ENCODE assay signal across 8 cellular contexts in the genomic region with DNA sequence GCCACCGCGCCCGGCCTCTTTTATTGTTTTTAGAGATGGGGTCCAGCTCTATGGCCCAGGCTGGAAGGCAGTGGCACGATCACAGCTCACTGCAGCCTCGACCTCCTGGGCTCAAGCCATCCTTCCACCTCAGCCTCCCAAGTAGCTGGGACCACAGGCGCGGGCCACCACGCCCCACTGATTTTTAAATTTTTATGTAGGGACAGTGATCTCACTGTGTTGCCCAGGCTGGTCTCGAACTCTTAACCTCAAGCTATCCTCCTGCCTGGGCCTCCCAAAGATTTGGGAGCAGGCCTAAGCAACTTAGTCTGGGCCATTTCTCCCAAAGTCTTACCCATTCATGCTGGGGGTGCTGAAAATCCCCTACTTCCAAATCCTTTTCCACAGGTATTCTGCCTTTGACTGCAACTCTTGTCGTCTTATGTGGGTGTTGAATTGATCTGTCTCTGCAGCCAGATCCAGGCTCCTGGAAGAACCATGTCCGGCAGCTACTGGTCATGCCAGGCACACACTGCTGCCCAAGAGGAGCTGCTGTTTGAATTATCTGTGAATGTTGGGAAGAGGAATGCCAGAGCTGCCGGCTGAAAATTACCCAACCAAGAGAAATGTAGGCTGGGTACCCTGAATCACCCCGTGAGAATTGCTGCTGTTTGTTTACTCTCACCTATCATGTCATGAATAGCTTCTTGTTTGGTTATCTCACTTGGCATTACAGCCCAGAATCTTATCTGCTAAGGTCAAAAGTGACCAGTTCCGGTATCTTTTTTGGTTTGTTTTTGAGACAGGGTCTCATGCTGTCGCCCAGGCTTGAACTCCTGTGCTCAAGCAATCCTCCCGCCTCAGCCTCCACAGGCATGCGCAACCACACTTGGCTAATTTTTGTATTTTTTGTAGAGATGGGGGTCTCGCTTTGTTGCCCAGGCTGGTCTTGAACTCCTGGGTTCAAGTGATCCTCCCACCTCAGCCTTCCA. TPM values are rescaled to one million over a fixed set of nuclear protein-coding genes. Genes with fewer than 3 reads are reported as not detected.
A peak's percentile ranks its signal among the peaks of the same experiment; 100 is the strongest.
DNase-seq lines count a peak whose midpoint lies in the region; ATAC-seq and TF ChIP-seq lines count a peak whose summit lies in the region.

No MANE protein-coding gene starts in this region.

- no peak for TF ChIP-seq CTCF in tibial nerve (IDR thresholded peaks at IDR 0.05)

- DNase-seq in activated T-cell treated with anti-CD3 and anti-CD28 coated beads, Interleukin-2, amount 50 U/mL, for 4 hours: no peak
- DNase-seq in activated T-cell treated with anti-CD3 and anti-CD28 coated beads, Interleukin-2, amount 50 U/mL, for 1 hour: no peak
- no peak for DNase-seq in activated naive CD4-positive, alpha-beta T cell treated with anti-CD3 and anti-CD28 coated beads, Interleukin-2, amount 50 U/mL, for 72 hours (ENCODE audit: low spot score in 2 of 2)
- DNase-seq in left lobe of liver (ENCODE audit: low spot score): no peak
- no peak for DNase-seq in tibial nerve (ENCODE audit: low spot score in 2 of 2)
- DNase-seq in SW480 (ENCODE audit: low spot score): no peak
- DNase-seq in ecto neural progenitor cell (ENCODE audit: low spot score): no peak
- DNase-seq in DMS 273 (lab: John Stamatoyannopoulos, UW; ENCODE audit: unreplicated experiment): no peak

- H3K27me3 Mint-ChIP-seq in activated T-cell treated with anti-CD3 and anti-CD28 coated beads, Interleukin-2, amount 50 U/mL, for 4 hours (ENCODE audit: low read depth): no peaks in the 10 kb centered on the region

- peak overlapping the region in 3 of 4 donors; percentile 67 to 96 (median 89) for H3K4me3 ChIP-seq in tibial nerve

- H3K27ac Mint-ChIP-seq in activated naive CD4-positive, alpha-beta T cell treated with anti-CD3 and anti-CD28 coated beads, Interleukin-2, amount 50 U/mL, for 72 hours: peak overlapping the region; percentile 90 to 94

- no peak for TF ChIP-seq POLR2A in tibial nerve (IDR thresholded peaks at IDR 0.05)

- peaks cover 0 to 4% (median 0%) of the 10 kb centered on the region in 4 donors for H3K4me1 ChIP-seq in tibial nerve

- H3K36me3 ChIP-seq in tibial nerve: peaks cover 0 to 42% (median 9%) of the 10 kb centered on the region in 3 donors

- H3K27me3 ChIP-seq in tibial nerve: no peaks in the 10 kb centered on the region

- peaks cover 12% of the 10 kb centered on the region for H3K36me3 Mint-ChIP-seq in activated T-cell treated with anti-CD3 and anti-CD28 coated beads, Interleukin-2, amount 50 U/mL, for 4 hours (ENCODE audit: insufficient read depth)
- peaks cover 9 to 19% of the 10 kb centered on the region in 2 donors for H3K36me3 Mint-ChIP-seq in activated naive CD4-positive, alpha-beta T cell treated with anti-CD3 and anti-CD28 coated beads, Interleukin-2, amount 50 U/mL, for 72 hours

- no peaks in the 10 kb centered on the region for H3K9me3 Mint-ChIP-seq in activated T-cell treated with anti-CD3 and anti-CD28 coated beads, Interleukin-2, amount 50 U/mL, for 4 hours
- H3K9me3 Mint-ChIP-seq in activated naive CD4-positive, alpha-beta T cell treated with anti-CD3 and anti-CD28 coated beads, Interleukin-2, amount 50 U/mL, for 72 hours: no peaks in the 10 kb centered on the region

- WGBS in tibial nerve, 2 donors: 88 to 90% methylated on average over 18 of the region's 18 CpGs

- H3K9me3 ChIP-seq in tibial nerve: no peaks in the 10 kb centered on the region

- no peaks in the 10 kb centered on the region for H3K4me1 Mint-ChIP-seq in activated T-cell treated with anti-CD3 and anti-CD28 coated beads, Interleukin-2, amount 50 U/mL, for 4 hours (ENCODE audit: low read depth)

- H3K27ac ChIP-seq in tibial nerve: peak overlapping the region in 3 of 4 donors; percentile 94 to 97 (median 95)

- peak overlapping the region; percentile 89 for H3K4me3 Mint-ChIP-seq in activated T-cell treated with anti-CD3 and anti-CD28 coated beads, Interleukin-2, amount 50 U/mL, for 4 hours

- no peak for TF ChIP-seq EP300 in tibial nerve (IDR thresholded peaks at IDR 0.05)

- ATAC-seq in activated T-cell treated with anti-CD3 and anti-CD28 coated beads, Interleukin-2, amount 50 U/mL, for 4 hours: no peak
- no peak for ATAC-seq in activated naive CD4-positive, alpha-beta T cell treated with anti-CD3 and anti-CD28 coated beads, Interleukin-2, amount 50 U/mL, for 72 hours
- ATAC-seq in left lobe of liver: peak; percentile 20

RNA-seq across cellular contexts. Expression of a gene that starts 1.1 kb away (rescaled TPM):
- 10 to 100 TPM; 23.6 to 33.5 (median 27.5) TPM for total RNA-seq in activated T-cell treated with anti-CD3 and anti-CD28 coated beads, Interleukin-2, amount 50 U/mL, for 4 hours
- 10 to 100 TPM; 25.7 to 40.6 TPM for total RNA-seq in activated naive CD4-positive, alpha-beta T cell treated with anti-CD3 and anti-CD28 coated beads, Interleukin-2, amount 50 U/mL, for 72 hours
- total RNA-seq in left lobe of liver: 38.3 TPM
- 10 to 100 TPM; 38.1 to 48.3 (median 43.2) TPM for total RNA-seq in tibial nerve

RNA-seq across cellular contexts. Expression of a gene that starts 11.4 kb away (rescaled TPM):
- 10 to 100 TPM; 51.4 to 60.1 (median 59.1) TPM for total RNA-seq in activated T-cell treated with anti-CD3 and anti-CD28 coated beads, Interleukin-2, amount 50 U/mL, for 4 hours
- 10 to 100 TPM; 22.5 to 26.2 TPM for total RNA-seq in activated naive CD4-positive, alpha-beta T cell treated with anti-CD3 and anti-CD28 coated beads, Interleukin-2, amount 50 U/mL, for 72 hours
- total RNA-seq in left lobe of liver (14.1 TPM), tibial nerve (10 to 100 TPM; 28.0 to 63.0 (median 34.0) TPM)

RNA-seq across cellular contexts. Expression of a gene that starts 27.1 kb away (rescaled TPM):
- under 1 TPM in 1 of 3 donors, not detected in 2; 0.13 TPM for total RNA-seq in activated T-cell treated with anti-CD3 and anti-CD28 coated beads, Interleukin-2, amount 50 U/mL, for 4 hours
- total RNA-seq in activated naive CD4-positive, alpha-beta T cell treated with anti-CD3 and anti-CD28 coated beads, Interleukin-2, amount 50 U/mL, for 72 hours: under 1 TPM; 0.21 to 0.30 TPM
- not detected for total RNA-seq in left lobe of liver
- total RNA-seq in tibial nerve: not detected

RNA-seq across cellular contexts. Expression of a gene that starts 37.0 kb away (rescaled TPM):
- total RNA-seq in activated T-cell treated with anti-CD3 and anti-CD28 coated beads, Interleukin-2, amount 50 U/mL, for 4 hours: 1 to 10 TPM; 2.2 to 3.5 (median 3.0) TPM
- 1 to 10 TPM in 1 of 2 donors, under 1 TPM in 1; 0.89 to 1.7 TPM for total RNA-seq in activated naive CD4-positive, alpha-beta T cell treated with anti-CD3 and anti-CD28 coated beads, Interleukin-2, amount 50 U/mL, for 72 hours
- total RNA-seq in left lobe of liver: 0.10 TPM
- total RNA-seq in tibial nerve: 10 to 100 TPM in 3 of 4 donors, 1 to 10 TPM in 1; 8.2 to 18.2 (median 12.7) TPM

RNA-seq across cellular contexts. Expression of a gene that starts 58.7 kb away (rescaled TPM):
- total RNA-seq in activated T-cell treated with anti-CD3 and anti-CD28 coated beads, Interleukin-2, amount 50 U/mL, for 4 hours: 10 to 100 TPM; 30.9 to 32.6 (median 32.1) TPM
- total RNA-seq in activated naive CD4-positive, alpha-beta T cell treated with anti-CD3 and anti-CD28 coated beads, Interleukin-2, amount 50 U/mL, for 72 hours: 10 to 100 TPM; 23.2 to 28.9 TPM
- total RNA-seq in left lobe of liver (18.6 TPM), tibial nerve (10 to 100 TPM; 32.1 to 77.7 (median 36.2) TPM)
